1 cellular context compared by ENCODE assay signal in genomic region chr21:44601596-44602473, GRCh38.
TF ChIP-seq lines count a peak whose summit lies in the region.

No MANE protein-coding gene starts in this region.

TF ChIP-seq in GM23338, 12 proteins besides CTCF, POLR2A, EP300 and RAD21 (continued from another document):
- TF ChIP-seq ZNF462 (CRISPR knock-in tag; IDR thresholded peaks at IDR 0.05) (no peak), ETS1 (IDR thresholded peaks at IDR 0.05) (no peak), JUNB (IDR thresholded peaks at IDR 0.05; ENCODE audit: unreplicated experiment) (no peak), EZH2phosphoT487 (IDR thresholded peaks at IDR 0.05; ENCODE audit: unreplicated experiment) (no peak)
